Comparison of ENCODE assay signal across 8 cellular contexts in genomic region chr16:73878616-73879015, GRCh38.
DNase-seq lines count a peak whose midpoint lies in the region; ATAC-seq, FAIRE-seq and TF ChIP-seq lines count a peak whose summit lies in the region.

No MANE protein-coding gene starts in this region.

- TF ChIP-seq RAD21 in HepG2 (CRISPR knock-in tag; IDR thresholded peaks at IDR 0.05): no peak

- H3K9me3 Mint-ChIP-seq in stimulated activated naive CD8-positive, alpha-beta T cell treated with anti-CD3 and anti-CD28 coated beads, Interleukin-15, amount 100 ng/mL, for 72 hours: no peaks in the 10 kb centered on the region

- in situ Hi-C loops in HepG2 (cut with HindIII; ENCODE audit: extremely low pct_ligation_motif_present, low pct_unique_long_range_greater_than_20kb): loop anchor here (5.0 to 10.0 kb wide), 2 partner anchors 164 to 311 kb away; no protein-coding TSS in a partner anchor

- no peaks in the 10 kb centered on the region for H3K4me1 Mint-ChIP-seq in stimulated activated naive CD8-positive, alpha-beta T cell treated with anti-CD3 and anti-CD28 coated beads, Interleukin-15, amount 100 ng/mL, for 72 hours

- TF ChIP-seq EP300 in HepG2 (IDR thresholded peaks at IDR 0.05; ENCODE audit: low read depth in 2 of 2, low read length in 2 of 2): no peak
- TF ChIP-seq EP300 in HepG2 (CRISPR knock-in tag; IDR thresholded peaks at IDR 0.05; ENCODE audit: borderline replicate concordance): no peak

- POLR2A ChIA-PET in A673 (lab: Charles Lee; ENCODE audit: low non-redundant PET): no interaction called here
- POLR2A ChIA-PET in HepG2 (lab: Yijun Ruan, JAX): no interaction called here

- DNase-seq in A673 (ENCODE audit: low spot score) (peak; percentile 65), NCI-H446 treated with DMSO at 0.1 percent for 48 hours (lab: John Stamatoyannopoulos, UW) (peak; percentile 60), brain pericyte (ENCODE audit: low read depth, low spot score) (peak; percentile 24), HepG2 (ENCODE audit: low spot score) (peak; percentile 58), 8988T (no peak)
- DNase-seq in stimulated activated naive CD8-positive, alpha-beta T cell treated with anti-CD3 and anti-CD28 coated beads, Interleukin-15, amount 100 ng/mL, for 72 hours: no peak

- no peak overlapping the region for H3K4me3 Mint-ChIP-seq in stimulated activated naive CD8-positive, alpha-beta T cell treated with anti-CD3 and anti-CD28 coated beads, Interleukin-15, amount 100 ng/mL, for 72 hours

- BruUV-seq in A673 (replicated peaks; lab: Mats Ljungman, UMichigan) (no TSS peak), HepG2 (replicated peaks; lab: Mats Ljungman, UMichigan) (no TSS peak)

- CTCF ChIA-PET in A673 (lab: Charles Lee): interaction anchor here (0.6 to 1.2 kb wide), 8 partner anchors 78 to 1374 kb away, joined by 3 to 10 read pairs (median 5); no protein-coding TSS in a partner anchor
- CTCF ChIA-PET in HepG2 (lab: Yijun Ruan, JAX; ENCODE audit: low intra/inter-chr PET ratio, low total read pairs): interaction anchor here (1.6 to 2.2 kb wide), 2 partner anchors 165 to 313 kb away, joined by 7 to 12 read pairs; no protein-coding TSS in a partner anchor

- no peak overlapping the region for H3K27ac ChIP-seq in A673 (ENCODE audit: low read depth, low read length, poor library complexity, severe bottlenecking)
- no peak overlapping the region for H3K27ac ChIP-seq in HepG2 (ENCODE audit: extremely low read length, insufficient read depth, low read length)

- H3K4me2 ChIP-seq in HepG2 (ENCODE audit: low read depth, low read length): no peak overlapping the region

- TF ChIP-seq POLR2A in HepG2 (IDR thresholded peaks at IDR 0.05; ENCODE audit: insufficient read depth in 1 of 2, low read depth in 2 of 2, low read length in 2 of 2): no peak

- peaks cover 91% of the 10 kb centered on the region for H3K27me3 ChIP-seq in A673 (replicated peaks; ENCODE audit: insufficient read depth, low read depth, low read length, poor library complexity)
- H3K27me3 ChIP-seq in HepG2 (ENCODE audit: control insufficient read depth in 1 of 2, insufficient read depth in 2 of 2, low read length in 2 of 2): peaks cover 0 to under 1% of the 10 kb centered on the region in 2 experiments; a peak in 1 of 5 replicates

- H2AFZ ChIP-seq in HepG2 (ENCODE audit: low read length): no peak overlapping the region

- WGBS in HepG2 (ENCODE audit: low lambda C conversion rate): 0% methylated on average over 2 of the region's 2 CpGs

- H3K27me3 Mint-ChIP-seq in stimulated activated naive CD8-positive, alpha-beta T cell treated with anti-CD3 and anti-CD28 coated beads, Interleukin-15, amount 100 ng/mL, for 72 hours: peaks cover 5% of the 10 kb centered on the region

- intact Hi-C loops in A673 (cut with micrococcal nuclease; ENCODE audit: unreplicated experiment): loop anchor here (1.0 to 10.0 kb wide), 3 partner anchors 164 to 1751 kb away; no protein-coding TSS in a partner anchor
- intact Hi-C loops in HepG2 (cut with micrococcal nuclease; ENCODE audit: unreplicated experiment): loop anchor here (1.0 kb wide), 1 partner anchor 164 kb away; no protein-coding TSS in a partner anchor

- H3K79me2 ChIP-seq in HepG2 (ENCODE audit: insufficient read depth, low read length): no peaks in the 10 kb centered on the region

- H4K20me1 ChIP-seq in HepG2 (ENCODE audit: insufficient read depth, low read length): no peaks in the 10 kb centered on the region

- no peak for FAIRE-seq in HepG2 (lab: Jason Lieb, UNC)

- no peaks in the 10 kb centered on the region for H3K9me3 ChIP-seq in A673 (ENCODE audit: low read depth, low read length, poor library complexity, severe bottlenecking)
- H3K9me3 ChIP-seq in HepG2 (ENCODE audit: low read length): no peaks in the 10 kb centered on the region

- H3K36me3 ChIP-seq in A673 (ENCODE audit: insufficient read depth, low read length, poor library complexity, severe bottlenecking): no peaks in the 10 kb centered on the region
- no peaks in the 10 kb centered on the region for H3K36me3 ChIP-seq in HepG2 (replicated peaks in 1 of 2; ENCODE audit: control insufficient read depth in 1 of 2, insufficient read depth in 2 of 2, low read length in 2 of 2)

- H3K4me1 ChIP-seq in A673 (ENCODE audit: insufficient read depth, low read length, poor library complexity, severe bottlenecking): no peaks in the 10 kb centered on the region
- no peaks in the 10 kb centered on the region for H3K4me1 ChIP-seq in HepG2 (ENCODE audit: insufficient read depth, low read length)

- H3K4me3 ChIP-seq in A673 (ENCODE audit: low read depth, low read length, poor library complexity, severe bottlenecking) (no peak overlapping the region), HepG2 (replicated peaks in 1 of 3; ENCODE audit: insufficient read depth in 1 of 3, low read depth in 2 of 3, low read length in 3 of 3) (no peak overlapping the region)

- ATAC-seq in GM21786 (IDR thresholded peaks at IDR 0.05; ENCODE audit: unreplicated experiment) (peak; percentile 47), HepG2 (peak; percentile 49; the same call in 2 of the 3 replicates), HG03378 (IDR thresholded peaks at IDR 0.05; ENCODE audit: unreplicated experiment) (no peak)
- no peak for ATAC-seq in stimulated activated naive CD8-positive, alpha-beta T cell treated with anti-CD3 and anti-CD28 coated beads, Interleukin-15, amount 100 ng/mL, for 72 hours

- H3K27ac Mint-ChIP-seq in stimulated activated naive CD8-positive, alpha-beta T cell treated with anti-CD3 and anti-CD28 coated beads, Interleukin-15, amount 100 ng/mL, for 72 hours: no peak overlapping the region

- peak; percentile 59 for TF ChIP-seq CTCF in A673 (conservative IDR thresholded peaks at IDR 0.05; ENCODE audit: low read depth, low read length)
- peak; percentile 67 for TF ChIP-seq CTCF in HepG2 (CRISPR knock-in tag; IDR thresholded peaks at IDR 0.05)

- H3K9ac ChIP-seq in HepG2 (ENCODE audit: insufficient read depth, low read depth, low read length): no peak overlapping the region

TF ChIP-seq in HepG2, 621 proteins besides CTCF, POLR2A, EP300 and RAD21:
- no peak for TF ChIP-seq RELA (CRISPR knock-in tag; IDR thresholded peaks at IDR 0.05)
- TF ChIP-seq CREM (IDR thresholded peaks at IDR 0.05): 0 out of 2 replicates have a peak, but pooled peaks have one; percentile 13
- no peak for TF ChIP-seq CREM (CRISPR knock-in tag; IDR thresholded peaks at IDR 0.05)
- TF ChIP-seq E2F1 (CRISPR knock-in tag; IDR thresholded peaks at IDR 0.05): no peak
- peak; percentile 45; the same call in 1 of the 2 replicates for TF ChIP-seq SMC3 (IDR thresholded peaks at IDR 0.05; ENCODE audit: low read length)
- TF ChIP-seq ELF3 (CRISPR knock-in tag; IDR thresholded peaks at IDR 0.05): 0 out of 2 replicates have a peak, but pooled peaks have one; percentile 23
- TF ChIP-seq STAG1 (CRISPR knock-in tag; IDR thresholded peaks at IDR 0.05): peak; percentile 86
- no peak for TF ChIP-seq ATM (IDR thresholded peaks at IDR 0.05; ENCODE audit: borderline replicate concordance)
- TF ChIP-seq NR3C1 (CRISPR knock-in tag; IDR thresholded peaks at IDR 0.05): no peak

Comparison
In these comparisons a context has a peak if more than half of its experiments do, and no peak if none do; other contexts are left out.
1. DNase-seq: peak in A673 (single experiment), NCI-H446 treated with DMSO at 0.1 percent for 48 hours (single experiment), brain pericyte (single experiment) and HepG2 (single experiment); none in stimulated activated naive CD8-positive, alpha-beta T cell treated with anti-CD3 and anti-CD28 coated beads, Interleukin-15, amount 100 ng/mL, for 72 hours (0 of 2) and 8988T (single experiment).
2. ATAC-seq: peak in GM21786 (single experiment) and HepG2 (single experiment); none in stimulated activated naive CD8-positive, alpha-beta T cell treated with anti-CD3 and anti-CD28 coated beads, Interleukin-15, amount 100 ng/mL, for 72 hours (single experiment) and HG03378 (single experiment).